In genomic region chrX:149940015-149940716, GRCh38 we compare ENCODE assay signal across 8 cellular contexts. TPM values are rescaled to one million over a fixed set of nuclear protein-coding genes. Genes with fewer than 3 reads are reported as not detected.
DNase-seq lines count a peak whose midpoint lies in the region; ATAC-seq, FAIRE-seq and TF ChIP-seq lines count a peak whose summit lies in the region.

No MANE protein-coding gene starts in this region.

- H3K4me3 ChIP-seq in right atrium auricular region = peak overlapping the region; percentile 40 to 69
- peak overlapping the region; percentile 66 for H3K4me3 ChIP-seq in psoas muscle

- H3K27me3 ChIP-seq in right atrium auricular region (no peaks in the 10 kb centered on the region), psoas muscle (ENCODE audit: insufficient read depth in 3 of 3, low read length in 2 of 3) (no peaks in the 10 kb centered on the region)

- intact Hi-C loops in psoas muscle (cut with DNase I) = no loop called here

- no peak for FAIRE-seq in urothelium cell line (lab: Jason Lieb, UNC)

- H3K36me3 Mint-ChIP-seq in T-helper 17 cell (ENCODE audit: low read depth) = no peaks in the 10 kb centered on the region

- 0 to 28% (median 1%) methylated on average over 18 to 26 of the region's 27 CpGs for WGBS in psoas muscle, 3 donors

- H3K27ac Mint-ChIP-seq in T-helper 17 cell = peak overlapping the region; percentile 67

- peak overlapping the region; percentile 94 for H3K4me3 Mint-ChIP-seq in T-helper 17 cell

- TF ChIP-seq CTCF in right atrium auricular region (IDR thresholded peaks at IDR 0.05) (peak in 1 of 2 donors; percentile 50), psoas muscle (IDR thresholded peaks at IDR 0.05) (peak; percentile 49)

- H3K4me1 ChIP-seq in right atrium auricular region = peaks cover 0 to 6% of the 10 kb centered on the region in 2 donors
- H3K4me1 ChIP-seq in psoas muscle = peaks cover 3% of the 10 kb centered on the region

- H3K36me3 ChIP-seq in right atrium auricular region (no peaks in the 10 kb centered on the region), psoas muscle (ENCODE audit: insufficient read depth in 1 of 2, low read depth in 1 of 2) (no peaks in the 10 kb centered on the region)

- peaks cover 2% of the 10 kb centered on the region for H3K4me1 Mint-ChIP-seq in T-helper 17 cell

- ATAC-seq in GM18498 (IDR thresholded peaks at IDR 0.05; ENCODE audit: unreplicated experiment) = peak; percentile 51
- ATAC-seq in HG02885 (IDR thresholded peaks at IDR 0.05; ENCODE audit: poor library complexity, unreplicated experiment) = peak; percentile 50
- ATAC-seq in T-helper 17 cell = peak; percentile 55
- peak; percentile 72 to 80 (median 76) for ATAC-seq in psoas muscle

- peak overlapping the region; percentile 89 to 93 for H3K27ac ChIP-seq in right atrium auricular region
- peak overlapping the region; percentile 82 for H3K27ac ChIP-seq in psoas muscle

- no peaks in the 10 kb centered on the region for H3K27me3 Mint-ChIP-seq in T-helper 17 cell

- DNase-seq in NCI-H1694 (lab: John Stamatoyannopoulos, UW) (peak; percentile 93), T-helper 17 cell (peak; percentile 77 to 88 (median 77)), anterior cingulate cortex (lab: John Stamatoyannopoulos, UW) (peak; percentile 41 to 94 (median 87)), right atrium auricular region (ENCODE audit: low spot score) (peak; percentile 95), psoas muscle (peak; percentile 92 to 98), urothelium cell line (ENCODE audit: low spot score) (peak; percentile 68)

- no peaks in the 10 kb centered on the region for H3K9me3 ChIP-seq in T-helper 17 cell (ENCODE audit: control insufficient read depth, low read length, poor library complexity, severe bottlenecking)
- H3K9me3 ChIP-seq in right atrium auricular region = no peaks in the 10 kb centered on the region
- H3K9me3 ChIP-seq in psoas muscle = no peaks in the 10 kb centered on the region

RNA-seq across cellular contexts. Expression of gene EOLA2, which starts 1.9 kb away (rescaled TPM):
- total RNA-seq in T-helper 17 cell (10 to 100 TPM; 63.9 to 68.5 TPM), right atrium auricular region (10 to 100 TPM; 15.4 to 22.2 TPM), psoas muscle (10 to 100 TPM; 13.1 to 20.5 (median 15.5) TPM)
- 10 to 100 TPM; 13.7 to 33.7 (median 25.2) TPM for polyA plus RNA-seq in psoas muscle

RNA-seq across cellular contexts. Expression of gene HSFX4, which starts 10.8 kb away (rescaled TPM):
- not detected for total RNA-seq in T-helper 17 cell
- not detected for total RNA-seq in right atrium auricular region
- not detected for total RNA-seq in psoas muscle
- under 1 TPM in 1 of 3 donors, not detected in 2; 0.08 TPM for polyA plus RNA-seq in psoas muscle

RNA-seq across cellular contexts. Expression of gene MAGEA8, which starts 59.2 kb away (rescaled TPM):
- total RNA-seq in T-helper 17 cell (not detected), right atrium auricular region (not detected), psoas muscle (not detected)
- polyA plus RNA-seq in psoas muscle = not detected

Comparison
In these comparisons a context has a peak if more than half of its experiments do, and no peak if none do; other contexts are left out.
1. Peak in every context shown above with its lines: DNase-seq, ATAC-seq, H3K4me3 ChIP-seq and H3K27ac ChIP-seq.